ENCODE assay signal across 1 cellular context in genomic region chr3:184382326-184383032, GRCh38.
A peak's percentile ranks its signal among the peaks of the same experiment; 100 is the strongest.
TF ChIP-seq lines count a peak whose summit lies in the region.

No MANE protein-coding gene starts in this region.

TF ChIP-seq in K562, 482 proteins besides CTCF, POLR2A, EP300 and RAD21:
- TF ChIP-seq ESRRA (IDR thresholded peaks at IDR 0.05; ENCODE audit: borderline replicate concordance, low read depth) (0 out of 2 replicates have a peak, but pooled peaks have one; percentile 2), RFX5 (IDR thresholded peaks at IDR 0.05; ENCODE audit: low read depth, low read length) (no peak)
